17 cellular contexts compared by ENCODE assay signal in genomic region chr1:188949701-188950100, GRCh38.
DNase-seq lines count a peak whose midpoint lies in the region; ATAC-seq, FAIRE-seq and TF ChIP-seq lines count a peak whose summit lies in the region.
"Had no signal": no experiment of that assay in that cellular context is flagged by ENCODE, and none has a peak within 500 bp of the region (broad histone marks: within the 10 kb centered on the region; RNA-seq: fewer than 3 reads in every experiment).

No MANE protein-coding gene starts in this region.

- no peak overlapping the region for H3K4me2 ChIP-seq in PC-3 (ENCODE audit: low read length)
- no peak overlapping the region for H3K4me2 ChIP-seq in astrocyte (ENCODE audit: low read length)
- no peak overlapping the region for H3K4me2 ChIP-seq in mesenchymal stem cell (ENCODE audit: low read length, poor library complexity, severe bottlenecking)

- H3K27me3 ChIP-seq in PC-3 (ENCODE audit: low read length) (no peaks in the 10 kb centered on the region), astrocyte (ENCODE audit: insufficient read depth, low read length) (no peaks in the 10 kb centered on the region), mesenchymal stem cell (ENCODE audit: control insufficient read depth in 1 of 2, insufficient read depth in 1 of 2, low read length in 2 of 2) (no peaks in the 10 kb centered on the region)
- H3K27me3 ChIP-seq in naive thymus-derived CD4-positive, alpha-beta T cell (ENCODE audit: control insufficient read depth in 2 of 2, insufficient read depth in 2 of 2, low read length in 2 of 2), result no peaks in the 10 kb centered on the region

- POLR2A ChIA-PET in PC-3 (lab: Charles Lee; ENCODE audit: unreplicated experiment), result no interaction called here
- POLR2A ChIA-PET in naive thymus-derived CD4-positive, alpha-beta T cell (lab: Charles Lee), result no interaction called here

- no peak overlapping the region for H2AFZ ChIP-seq in PC-3 (ENCODE audit: low read length)
- H2AFZ ChIP-seq in astrocyte (ENCODE audit: low read depth, low read length), result no peak overlapping the region
- H2AFZ ChIP-seq in mesenchymal stem cell (ENCODE audit: low read depth, low read length), result no peak overlapping the region

- H2BK15ac ChIP-seq in mesenchymal stem cell (ENCODE audit: low read depth, poor library complexity, severe bottlenecking), result no peak overlapping the region

- intact Hi-C loops in PC-3 (cut with micrococcal nuclease), result no loop called here
- intact Hi-C loops in naive thymus-derived CD4-positive, alpha-beta T cell (cut with micrococcal nuclease), result no loop called here

- peak; percentile 45 for DNase-seq in EL
- peak; percentile 4 for DNase-seq in PC-3
- DNase-seq in astrocyte (ENCODE audit: low read depth), result no peak
- DNase-seq in mesenchymal stem cell, result peak; percentile 62
- DNase-seq in activated T-cell treated with anti-CD3 and anti-CD28 coated beads, Interleukin-2, amount 50 U/mL, for 48 hours, result no peak
- DNase-seq in type B pancreatic cell (ENCODE audit: extremely low spot score, unreplicated experiment), result no peak
- DNase-seq in naive thymus-derived CD4-positive, alpha-beta T cell, result no peak
- DNase-seq: ACHN, AML-193, GF-D8, NCI-H1105, NCI-H2081, SHP77 had no signal

- no peak for FAIRE-seq in astrocyte (lab: Jason Lieb, UNC)
- FAIRE-seq: K562 had no signal

- H3K9me3 Mint-ChIP-seq in astrocyte (ENCODE audit: unreplicated experiment), result no peaks in the 10 kb centered on the region
- H3K9me3 Mint-ChIP-seq in type B pancreatic cell, result no peaks in the 10 kb centered on the region
- H3K9me3 Mint-ChIP-seq in naive thymus-derived CD4-positive, alpha-beta T cell, result peaks cover 0 to 10% (median 4%) of the 10 kb centered on the region in 11 donors

- H3K4me1 ChIP-seq in PC-3 (ENCODE audit: insufficient read depth, low read length) (no peaks in the 10 kb centered on the region), astrocyte (ENCODE audit: insufficient read depth, low read length) (no peaks in the 10 kb centered on the region), mesenchymal stem cell (ENCODE audit: control insufficient read depth, insufficient read depth, low read depth, low read length) (no peaks in the 10 kb centered on the region)
- no peaks in the 10 kb centered on the region for H3K4me1 ChIP-seq in naive thymus-derived CD4-positive, alpha-beta T cell (ENCODE audit: control insufficient read depth in 2 of 2, insufficient read depth in 2 of 2, low read length in 2 of 2)
- H3K4me1 ChIP-seq: HAP-1 had no signal

- H3K9me3 ChIP-seq in PC-3 (ENCODE audit: low read length) (no peaks in the 10 kb centered on the region), astrocyte (ENCODE audit: insufficient read depth, low read depth, low read length) (no peaks in the 10 kb centered on the region), mesenchymal stem cell (ENCODE audit: control insufficient read depth, low read length) (no peaks in the 10 kb centered on the region)
- H3K9me3 ChIP-seq in naive thymus-derived CD4-positive, alpha-beta T cell (ENCODE audit: control insufficient read depth in 2 of 3, low read length in 3 of 3), result no peaks in the 10 kb centered on the region
- H3K9me3 ChIP-seq: HAP-1 had no signal

- no peaks in the 10 kb centered on the region for H3K79me1 ChIP-seq in mesenchymal stem cell (replicated peaks; ENCODE audit: low read length, poor library complexity, severe bottlenecking)

- H4K20me1 ChIP-seq in PC-3 (ENCODE audit: low read length), result no peaks in the 10 kb centered on the region
- H4K20me1 ChIP-seq in astrocyte (ENCODE audit: insufficient read depth, low read length), result no peaks in the 10 kb centered on the region

- no peaks in the 10 kb centered on the region for H3K9me2 ChIP-seq in PC-3 (replicated peaks; ENCODE audit: low read length)

- BruUV-seq in PC-3 (replicated peaks; lab: Mats Ljungman, UMichigan), result no TSS peak

- H3F3A ChIP-seq in PC-3 (ENCODE audit: low read length, unreplicated experiment), result no peaks in the 10 kb centered on the region

- H3K4me1 Mint-ChIP-seq in astrocyte (ENCODE audit: low read depth, unreplicated experiment) (peaks cover 5% of the 10 kb centered on the region), type B pancreatic cell (ENCODE audit: unreplicated experiment) (no peaks in the 10 kb centered on the region)
- H3K4me1 Mint-ChIP-seq in naive thymus-derived CD4-positive, alpha-beta T cell, result no peaks in the 10 kb centered on the region
- H3K4me1 Mint-ChIP-seq: CD14-positive monocyte had no signal

- H3K79me2 ChIP-seq in PC-3 (ENCODE audit: low read length) (no peaks in the 10 kb centered on the region), astrocyte (ENCODE audit: insufficient read depth, low read length) (no peaks in the 10 kb centered on the region)

- H3K36me3 Mint-ChIP-seq in astrocyte (ENCODE audit: low read depth, unreplicated experiment), result no peaks in the 10 kb centered on the region
- H3K36me3 Mint-ChIP-seq in type B pancreatic cell, result no peaks in the 10 kb centered on the region
- no peaks in the 10 kb centered on the region for H3K36me3 Mint-ChIP-seq in naive thymus-derived CD4-positive, alpha-beta T cell
- H3K36me3 Mint-ChIP-seq: CD14-positive monocyte had no signal

- H3K36me3 ChIP-seq in PC-3 (ENCODE audit: low read depth, low read length), result no peaks in the 10 kb centered on the region
- H3K36me3 ChIP-seq in astrocyte (ENCODE audit: insufficient read depth, low read length), result no peaks in the 10 kb centered on the region
- no peaks in the 10 kb centered on the region for H3K36me3 ChIP-seq in mesenchymal stem cell (ENCODE audit: control insufficient read depth in 1 of 2, insufficient read depth in 2 of 2, low read depth in 1 of 2, low read length in 2 of 2)
- no peaks in the 10 kb centered on the region for H3K36me3 ChIP-seq in naive thymus-derived CD4-positive, alpha-beta T cell (ENCODE audit: control insufficient read depth in 2 of 3, insufficient read depth in 3 of 3, low read length in 3 of 3)
- H3K36me3 ChIP-seq: HAP-1 had no signal

- no peak overlapping the region for H2BK12ac ChIP-seq in mesenchymal stem cell (ENCODE audit: low read length in 2 of 2)

- ATAC-seq in PC-3, result no peak
- ATAC-seq in naive thymus-derived CD4-positive, alpha-beta T cell, result no peak
- ATAC-seq: K562 had no signal

- H3K4me3 ChIP-seq in PC-3 (ENCODE audit: low read length) (no peak overlapping the region), astrocyte (ENCODE audit: insufficient read depth, low read depth, low read length) (no peak overlapping the region), mesenchymal stem cell (ENCODE audit: insufficient read depth in 1 of 2, low read depth in 1 of 2, low read length in 2 of 2) (no peak overlapping the region)
- H3K4me3 ChIP-seq in naive thymus-derived CD4-positive, alpha-beta T cell (ENCODE audit: low read length), result no peak overlapping the region
- H3K4me3 ChIP-seq: HAP-1, K562, SK-N-MC had no signal

- CTCF ChIA-PET in PC-3 (lab: Charles Lee), result no interaction called here
- CTCF ChIA-PET in naive thymus-derived CD4-positive, alpha-beta T cell (lab: Charles Lee), result no interaction called here

- H3K27ac ChIP-seq in PC-3 (ENCODE audit: low read length) (no peak overlapping the region), astrocyte (ENCODE audit: low read depth, low read length) (no peak overlapping the region), mesenchymal stem cell (ENCODE audit: low read length, poor library complexity, severe bottlenecking) (no peak overlapping the region)
- H3K27ac ChIP-seq in naive thymus-derived CD4-positive, alpha-beta T cell (ENCODE audit: low read depth, low read length), result no peak overlapping the region
- H3K27ac ChIP-seq: SK-N-MC had no signal

- H4K8ac ChIP-seq in mesenchymal stem cell (ENCODE audit: low read length), result no peak overlapping the region

- no peak overlapping the region for H3K18ac ChIP-seq in mesenchymal stem cell (ENCODE audit: low read depth in 1 of 2, low read length in 2 of 2)

- H3K27ac Mint-ChIP-seq in astrocyte (ENCODE audit: unreplicated experiment) (peak overlapping the region; percentile 63), type B pancreatic cell (no peak overlapping the region)
- no peak overlapping the region for H3K27ac Mint-ChIP-seq in naive thymus-derived CD4-positive, alpha-beta T cell
- H3K27ac Mint-ChIP-seq: CD14-positive monocyte had no signal

- H2BK120ac ChIP-seq in mesenchymal stem cell (ENCODE audit: low read depth, low read length), result no peak overlapping the region

- no peak overlapping the region for H3K4me3 Mint-ChIP-seq in astrocyte (ENCODE audit: unreplicated experiment)
- no peak overlapping the region for H3K4me3 Mint-ChIP-seq in type B pancreatic cell
- H3K4me3 Mint-ChIP-seq in naive thymus-derived CD4-positive, alpha-beta T cell, result no peak overlapping the region
- H3K4me3 Mint-ChIP-seq: CD14-positive monocyte had no signal

- H3K9ac ChIP-seq in PC-3 (ENCODE audit: low read length) (no peak overlapping the region), astrocyte (ENCODE audit: low read length) (no peak overlapping the region), mesenchymal stem cell (ENCODE audit: low read length) (no peak overlapping the region)

- H4K91ac ChIP-seq in mesenchymal stem cell (ENCODE audit: low read length), result no peak overlapping the region

- no peak overlapping the region for H3K4ac ChIP-seq in mesenchymal stem cell (ENCODE audit: low read depth in 1 of 2, low read length in 2 of 2)

- no peak overlapping the region for H2BK5ac ChIP-seq in mesenchymal stem cell (ENCODE audit: low read depth, low read length, poor library complexity, severe bottlenecking)

- H3K14ac ChIP-seq in mesenchymal stem cell (ENCODE audit: low read length in 2 of 2), result no peak overlapping the region

- H3K27me3 Mint-ChIP-seq in astrocyte (ENCODE audit: low read depth, unreplicated experiment) (no peaks in the 10 kb centered on the region), type B pancreatic cell (no peaks in the 10 kb centered on the region)
- H3K27me3 Mint-ChIP-seq in naive thymus-derived CD4-positive, alpha-beta T cell, result no peaks in the 10 kb centered on the region

- H3K23ac ChIP-seq in mesenchymal stem cell (ENCODE audit: low read length in 2 of 2), result no peak overlapping the region

- TF ChIP-seq CTCF in PC-3 (conservative IDR thresholded peaks at IDR 0.05; ENCODE audit: low read depth, low read length), result no peak
- TF ChIP-seq CTCF in astrocyte (IDR thresholded peaks at IDR 0.05; ENCODE audit: insufficient read depth, low read depth, low read length), result no peak
- TF ChIP-seq CTCF in type B pancreatic cell (conservative IDR thresholded peaks at IDR 0.05), result no peak

- H2AK5ac ChIP-seq in mesenchymal stem cell (ENCODE audit: low read length, severe bottlenecking), result no peak overlapping the region

Comparison
In these comparisons a context has a peak if more than half of its experiments do, and no peak if none do; other contexts are left out.
1. DNase-seq: peak in EL (single experiment), PC-3 (single experiment) and mesenchymal stem cell (single experiment); none in astrocyte (single experiment), activated T-cell treated with anti-CD3 and anti-CD28 coated beads, Interleukin-2, amount 50 U/mL, for 48 hours (0 of 2), type B pancreatic cell (single experiment) and naive thymus-derived CD4-positive, alpha-beta T cell (0 of 9).